8 cellular contexts compared by ENCODE assay signal in genomic region chr17:8383143-8383974, GRCh38. TPM values are rescaled to one million over a fixed set of nuclear protein-coding genes. Genes with fewer than 3 reads are reported as not detected.
DNase-seq lines count a peak whose midpoint lies in the region; ATAC-seq and TF ChIP-seq lines count a peak whose summit lies in the region.

RPL26 (minus strand) TSS chr17:8383193; CDS start chr17:8382310, 883 bp downstream.

- H3K4me3 ChIP-seq in liver (ENCODE audit: low read depth in 1 of 3, low read length in 3 of 3): peak within 1 kb of the TSS; percentile 90 to 92 (median 92)

- TF ChIP-seq CTCF in C4-2B (conservative IDR thresholded peaks at IDR 0.05): peak; percentile 100
- TF ChIP-seq CTCF in liver (IDR thresholded peaks at IDR 0.05; ENCODE audit: low read depth, low read length, missing input control): peak; percentile 97

- H3K9me3 ChIP-seq in liver (ENCODE audit: control insufficient read depth in 4 of 4, low read length in 3 of 4): no peaks in the 10 kb centered on the region

- H3K27ac ChIP-seq in C4-2B: peak within 1 kb of the TSS; percentile 77
- peak within 1 kb of the TSS; percentile 82 to 87 for H3K27ac ChIP-seq in liver (ENCODE audit: low read depth in 1 of 2, low read length in 2 of 2)

- peak; percentile 69 to 73 for TF ChIP-seq RAD21 in liver (IDR thresholded peaks at IDR 0.05)

- ATAC-seq in GM19328 (IDR thresholded peaks at IDR 0.05; ENCODE audit: unreplicated experiment) (peak; percentile 89), HG03521 (IDR thresholded peaks at IDR 0.05; ENCODE audit: unreplicated experiment) (peak; percentile 87)

- H3K36me3 ChIP-seq in liver (ENCODE audit: control insufficient read depth in 4 of 4, insufficient read depth in 3 of 4, low read depth in 1 of 4, low read length in 3 of 4): peaks cover 8 to 29% (median 27%) of the 10 kb centered on the region in 4 donors

- H3K4me1 ChIP-seq in liver (ENCODE audit: control insufficient read depth in 4 of 4, insufficient read depth in 4 of 4, low read length in 3 of 4): peaks cover 13 to 41% (median 28%) of the 10 kb centered on the region in 4 donors

- peak within 1 kb of the TSS; percentile 75 to 95 for H3K9ac ChIP-seq in liver (ENCODE audit: low read depth in 1 of 2, low read length in 2 of 2)

- peak; percentile 100 for DNase-seq in NCI-H748 (lab: John Stamatoyannopoulos, UW; ENCODE audit: unreplicated experiment)
- DNase-seq in activated CD4-positive, alpha-beta T cell treated with anti-CD3 and anti-CD28 coated beads, Interleukin-2, amount 50 U/mL, for 24 hours (ENCODE audit: low read depth in 1 of 2, low spot score in 1 of 2): peak; percentile 90 to 95
- peak; percentile 97 to 98 for DNase-seq in dermis microvascular lymphatic vessel endothelial cell (ENCODE audit: low read depth in 2 of 2)
- peak; percentile 87 to 95 for DNase-seq in stimulated activated CD4-positive, alpha-beta T cell treated with anti-CD3 and anti-CD28 coated beads, Interleukin-4, amount 100 ng/mL, for 4 hours

- under 1% methylated on average over 70 of the region's 70 CpGs for WGBS in liver

- H3K27me3 ChIP-seq in liver (ENCODE audit: control insufficient read depth in 4 of 4, insufficient read depth in 4 of 4, low read length in 3 of 4): no peaks in the 10 kb centered on the region

TF ChIP-seq in liver, 16 proteins besides CTCF, POLR2A, EP300 and RAD21:
- TF ChIP-seq ZBTB33 (IDR thresholded peaks at IDR 0.05) (peak; percentile 100), ATF3 (IDR thresholded peaks at IDR 0.05) (peak; percentile 52), FOXA2 (IDR thresholded peaks at IDR 0.05) (no peak), NR2F2 (IDR thresholded peaks at IDR 0.05) (peak; percentile 45), GABPA (IDR thresholded peaks at IDR 0.05 in 1 of 2, conservative IDR thresholded peaks at IDR 0.05 in 1 of 2) (peak; percentile 70 to 92), HNF4A (conservative IDR thresholded peaks at IDR 0.05) (peak; percentile 16 to 28), TAF1 (conservative IDR thresholded peaks at IDR 0.05) (peak; percentile 95), FOXA1 (IDR thresholded peaks at IDR 0.05) (no peak), MAX (IDR thresholded peaks at IDR 0.05) (peak; percentile 82), EGR1 (IDR thresholded peaks at IDR 0.05; ENCODE audit: low read depth in 2 of 2) (peak in 1 of 2 donors; percentile 35), REST (IDR thresholded peaks at IDR 0.05) (peak; percentile 90), RXRA (IDR thresholded peaks at IDR 0.05) (peak; percentile 39 to 48), HNF4G (IDR thresholded peaks at IDR 0.05) (no peak), YY1 (IDR thresholded peaks at IDR 0.05) (peak; percentile 96), JUND (IDR thresholded peaks at IDR 0.05) (peak in 1 of 2 donors; percentile 42), SP1 (IDR thresholded peaks at IDR 0.05) (no peak)

RNA-seq across cellular contexts. Expression of gene RPL26, which starts in this region (rescaled TPM):
- total RNA-seq in dermis microvascular lymphatic vessel endothelial cell (2,527 and 2,589 TPM in 2 replicates), liver (1,000 to 10,000 TPM in 1 of 2 donors, 100 to 1,000 TPM in 1; 989 to 1,192 TPM)
- 1,000 to 10,000 TPM in 1 of 2 donors, 100 to 1,000 TPM in 1; 309 to 1,118 TPM for polyA plus RNA-seq in liver

Comparison
In these comparisons a context has a peak if more than half of its experiments do, and no peak if none do; other contexts are left out.
1. Peak in every context shown above with its lines: DNase-seq, ATAC-seq, H3K4me3 ChIP-seq and H3K27ac ChIP-seq.